Comparison of ENCODE assay signal across 9 cellular contexts in genomic region chr19:33905473-33905936, GRCh38.
DNase-seq lines count a peak whose midpoint lies in the region; ATAC-seq and TF ChIP-seq lines count a peak whose summit lies in the region.
"Had no signal": no experiment of that assay in that cellular context is flagged by ENCODE, and none has a peak within 500 bp of the region (broad histone marks: within the 10 kb centered on the region; RNA-seq: fewer than 3 reads in every experiment).

No MANE protein-coding gene starts in this region.

- H3K27me3 Mint-ChIP-seq in CD4-positive, CD25-positive, alpha-beta regulatory T cell: peaks cover 38% of the 10 kb centered on the region
- H3K27me3 Mint-ChIP-seq in activated CD4-positive, alpha-beta memory T cell treated with anti-CD3 and anti-CD28 coated beads for 36 hours: peaks cover 51% of the 10 kb centered on the region
- H3K27me3 Mint-ChIP-seq in activated CD8-positive, alpha-beta memory T cell treated with anti-CD3 and anti-CD28 coated beads, Interleukin-2, amount 10 ng/mL, durations not matched to agents 7 days and 5 days: peaks cover 53% of the 10 kb centered on the region

- TF ChIP-seq CTCF in cardiac muscle cell (IDR thresholded peaks at IDR 0.05; ENCODE audit: low read depth, low read length) (no peak), osteoblast (IDR thresholded peaks at IDR 0.05; ENCODE audit: extremely low read depth, low read depth, low read length) (no peak)

- no peaks in the 10 kb centered on the region for H3K9me3 ChIP-seq in CD4-positive, CD25-positive, alpha-beta regulatory T cell (ENCODE audit: control insufficient read depth in 2 of 2, low read length in 2 of 2)
- H3K9me3 ChIP-seq in cardiac muscle cell (ENCODE audit: low read depth) (no peaks in the 10 kb centered on the region), osteoblast (ENCODE audit: low read depth, low read length) (no peaks in the 10 kb centered on the region)
- no peaks in the 10 kb centered on the region for H3K9me3 ChIP-seq in effector memory CD4-positive, alpha-beta T cell (ENCODE audit: control insufficient read depth, low read length)

- H3K79me2 ChIP-seq in osteoblast (ENCODE audit: insufficient read depth, low read length): no peaks in the 10 kb centered on the region

- no peaks in the 10 kb centered on the region for H3K36me3 ChIP-seq in CD4-positive, CD25-positive, alpha-beta regulatory T cell (ENCODE audit: control insufficient read depth, insufficient read depth, low read length)
- H3K36me3 ChIP-seq in cardiac muscle cell (no peaks in the 10 kb centered on the region), osteoblast (ENCODE audit: insufficient read depth, low read length) (no peaks in the 10 kb centered on the region)
- no peaks in the 10 kb centered on the region for H3K36me3 ChIP-seq in effector memory CD4-positive, alpha-beta T cell (ENCODE audit: control insufficient read depth, insufficient read depth, low read length)

- H3K4me3 Mint-ChIP-seq in CD4-positive, CD25-positive, alpha-beta regulatory T cell: peak overlapping the region in 3 of 4 donors; percentile 8 to 61 (median 52)
- H3K4me3 Mint-ChIP-seq in activated CD4-positive, alpha-beta memory T cell treated with anti-CD3 and anti-CD28 coated beads for 36 hours: peak overlapping the region; percentile 57
- H3K4me3 Mint-ChIP-seq in activated CD8-positive, alpha-beta memory T cell treated with anti-CD3 and anti-CD28 coated beads, Interleukin-2, amount 10 ng/mL, durations not matched to agents 7 days and 5 days: no peak overlapping the region

- no peak overlapping the region for H2AFZ ChIP-seq in osteoblast (ENCODE audit: low read length)

- intact Hi-C loops in activated CD4-positive, alpha-beta memory T cell treated with anti-CD3 and anti-CD28 coated beads for 36 hours (cut with micrococcal nuclease): no loop called here

- peaks cover 16% of the 10 kb centered on the region for H3K27me3 ChIP-seq in CD4-positive, CD25-positive, alpha-beta regulatory T cell (ENCODE audit: control insufficient read depth, insufficient read depth, low read length)
- H3K27me3 ChIP-seq in cardiac muscle cell (no peaks in the 10 kb centered on the region), osteoblast (ENCODE audit: insufficient read depth, low read length) (peaks cover 30% of the 10 kb centered on the region)
- H3K27me3 ChIP-seq in effector memory CD4-positive, alpha-beta T cell (replicated peaks; ENCODE audit: control insufficient read depth, insufficient read depth, low read length, poor library complexity, severe bottlenecking): peaks cover 27% of the 10 kb centered on the region

- CTCF ChIA-PET in activated CD4-positive, alpha-beta memory T cell treated with anti-CD3 and anti-CD28 coated beads for 36 hours (lab: Charles Lee): interaction anchor here (0.9 kb wide), 1 partner anchor 93 kb away, joined by 3 read pairs; no protein-coding TSS in a partner anchor
- CTCF ChIA-PET in activated CD8-positive, alpha-beta memory T cell treated with anti-CD3 and anti-CD28 coated beads, Interleukin-2, amount 10 ng/mL, durations not matched to agents 7 days and 5 days (lab: Charles Lee): interaction anchor here (1.3 kb wide), 1 partner anchor 128 kb away, joined by 6 read pairs; no protein-coding TSS in a partner anchor

- H3K9me3 Mint-ChIP-seq in CD4-positive, CD25-positive, alpha-beta regulatory T cell: no peaks in the 10 kb centered on the region
- H3K9me3 Mint-ChIP-seq in activated CD4-positive, alpha-beta memory T cell treated with anti-CD3 and anti-CD28 coated beads for 36 hours: no peaks in the 10 kb centered on the region
- H3K9me3 Mint-ChIP-seq in activated CD8-positive, alpha-beta memory T cell treated with anti-CD3 and anti-CD28 coated beads, Interleukin-2, amount 10 ng/mL, durations not matched to agents 7 days and 5 days (ENCODE audit: low read depth): no peaks in the 10 kb centered on the region

- peak overlapping the region; percentile 30 for H3K4me2 ChIP-seq in osteoblast (ENCODE audit: insufficient read depth, low read length)

- peaks cover 4% of the 10 kb centered on the region for H3K4me1 ChIP-seq in CD4-positive, CD25-positive, alpha-beta regulatory T cell (ENCODE audit: control insufficient read depth, insufficient read depth, low read length, poor library complexity, severe bottlenecking)
- no peaks in the 10 kb centered on the region for H3K4me1 ChIP-seq in cardiac muscle cell (ENCODE audit: low read depth)
- H3K4me1 ChIP-seq in osteoblast (ENCODE audit: insufficient read depth, low read length): no peaks in the 10 kb centered on the region
- H3K4me1 ChIP-seq in effector memory CD4-positive, alpha-beta T cell (ENCODE audit: control insufficient read depth, insufficient read depth, low read length, poor library complexity, severe bottlenecking): peaks cover 12% of the 10 kb centered on the region

- no peaks in the 10 kb centered on the region for H3K36me3 Mint-ChIP-seq in CD4-positive, CD25-positive, alpha-beta regulatory T cell
- H3K36me3 Mint-ChIP-seq in activated CD4-positive, alpha-beta memory T cell treated with anti-CD3 and anti-CD28 coated beads for 36 hours: no peaks in the 10 kb centered on the region
- no peaks in the 10 kb centered on the region for H3K36me3 Mint-ChIP-seq in activated CD8-positive, alpha-beta memory T cell treated with anti-CD3 and anti-CD28 coated beads, Interleukin-2, amount 10 ng/mL, durations not matched to agents 7 days and 5 days

- H3K27ac Mint-ChIP-seq in CD4-positive, CD25-positive, alpha-beta regulatory T cell: no peak overlapping the region
- no peak overlapping the region for H3K27ac Mint-ChIP-seq in activated CD4-positive, alpha-beta memory T cell treated with anti-CD3 and anti-CD28 coated beads for 36 hours
- H3K27ac Mint-ChIP-seq in activated CD8-positive, alpha-beta memory T cell treated with anti-CD3 and anti-CD28 coated beads, Interleukin-2, amount 10 ng/mL, durations not matched to agents 7 days and 5 days: no peak overlapping the region

- H3K27ac ChIP-seq in CD4-positive, CD25-positive, alpha-beta regulatory T cell (ENCODE audit: insufficient read depth, low read length, poor library complexity, severe bottlenecking): no peak overlapping the region
- H3K27ac ChIP-seq in cardiac muscle cell: no peak overlapping the region
- no peak overlapping the region for H3K27ac ChIP-seq in osteoblast (ENCODE audit: low read depth, low read length)
- no peak overlapping the region for H3K27ac ChIP-seq in effector memory CD4-positive, alpha-beta T cell (ENCODE audit: insufficient read depth, low read length, poor library complexity, severe bottlenecking)

- no peak for ATAC-seq in CD4-positive, CD25-positive, alpha-beta regulatory T cell (ENCODE audit: low read depth in 2 of 2)
- no peak for ATAC-seq in activated CD8-positive, alpha-beta memory T cell treated with anti-CD3 and anti-CD28 coated beads, Interleukin-2, amount 10 ng/mL, durations not matched to agents 7 days and 5 days
- ATAC-seq in HG03342 (IDR thresholded peaks at IDR 0.05; ENCODE audit: unreplicated experiment) (no peak), HG03439 (IDR thresholded peaks at IDR 0.05; ENCODE audit: unreplicated experiment) (no peak)

- POLR2A ChIA-PET in activated CD4-positive, alpha-beta memory T cell treated with anti-CD3 and anti-CD28 coated beads for 36 hours (lab: Charles Lee): interaction anchor here (0.6 kb wide), 1 partner anchor 24 kb away, joined by 4 read pairs; no protein-coding TSS in a partner anchor

- H4K20me1 ChIP-seq in osteoblast (ENCODE audit: insufficient read depth, low read length): no peaks in the 10 kb centered on the region

- H3K4me1 Mint-ChIP-seq in CD4-positive, CD25-positive, alpha-beta regulatory T cell: peaks cover 0 to 6% (median 3%) of the 10 kb centered on the region in 4 donors
- H3K4me1 Mint-ChIP-seq in activated CD4-positive, alpha-beta memory T cell treated with anti-CD3 and anti-CD28 coated beads for 36 hours (ENCODE audit: low read depth): peaks cover 5% of the 10 kb centered on the region
- H3K4me1 Mint-ChIP-seq in activated CD8-positive, alpha-beta memory T cell treated with anti-CD3 and anti-CD28 coated beads, Interleukin-2, amount 10 ng/mL, durations not matched to agents 7 days and 5 days: peaks cover 2% of the 10 kb centered on the region

- no peak overlapping the region for H3K4me3 ChIP-seq in CD4-positive, CD25-positive, alpha-beta regulatory T cell (ENCODE audit: low read depth, low read length)
- H3K4me3 ChIP-seq in cardiac muscle cell (peak overlapping the region; percentile 30), osteoblast (ENCODE audit: insufficient read depth, low read length) (peak overlapping the region; percentile 39)
- H3K4me3 ChIP-seq in effector memory CD4-positive, alpha-beta T cell (ENCODE audit: insufficient read depth, low read depth, low read length, poor library complexity, severe bottlenecking): no peak overlapping the region

- DNase-seq in CD4-positive, CD25-positive, alpha-beta regulatory T cell: no peak
- no peak for DNase-seq in activated CD4-positive, alpha-beta memory T cell treated with anti-CD3 and anti-CD28 coated beads for 36 hours
- peak; percentile 22 to 35 for DNase-seq in cardiac muscle cell (ENCODE audit: low read depth in 1 of 2, low spot score in 1 of 2)
- peak; percentile 82 for DNase-seq in osteoblast (ENCODE audit: insufficient read length, low spot score, missing footprints)
- DNase-seq in effector memory CD4-positive, alpha-beta T cell: no peak
- DNase-seq in activated CD8-positive, alpha-beta memory T cell treated with anti-CD3 and anti-CD28 coated beads, Interleukin-2, amount 10 ng/mL, durations not matched to agents 7 days and 5 days: no peak
- DNase-seq: NCI-H1417 had no signal

Comparison
In these comparisons a context has a peak if more than half of its experiments do, and no peak if none do; other contexts are left out.
1. DNase-seq: peak in cardiac muscle cell (2 of 2) and osteoblast (single experiment); none in CD4-positive, CD25-positive, alpha-beta regulatory T cell (0 of 3), activated CD4-positive, alpha-beta memory T cell treated with anti-CD3 and anti-CD28 coated beads for 36 hours (single experiment), effector memory CD4-positive, alpha-beta T cell (0 of 3) and activated CD8-positive, alpha-beta memory T cell treated with anti-CD3 and anti-CD28 coated beads, Interleukin-2, amount 10 ng/mL, durations not matched to agents 7 days and 5 days (single experiment).
2. H3K4me3 ChIP-seq: peak in cardiac muscle cell (single experiment) and osteoblast (single experiment); none in CD4-positive, CD25-positive, alpha-beta regulatory T cell (single experiment) and effector memory CD4-positive, alpha-beta T cell (single experiment).